Comparison of ENCODE assay signal across 1 cellular context in the genomic region with DNA sequence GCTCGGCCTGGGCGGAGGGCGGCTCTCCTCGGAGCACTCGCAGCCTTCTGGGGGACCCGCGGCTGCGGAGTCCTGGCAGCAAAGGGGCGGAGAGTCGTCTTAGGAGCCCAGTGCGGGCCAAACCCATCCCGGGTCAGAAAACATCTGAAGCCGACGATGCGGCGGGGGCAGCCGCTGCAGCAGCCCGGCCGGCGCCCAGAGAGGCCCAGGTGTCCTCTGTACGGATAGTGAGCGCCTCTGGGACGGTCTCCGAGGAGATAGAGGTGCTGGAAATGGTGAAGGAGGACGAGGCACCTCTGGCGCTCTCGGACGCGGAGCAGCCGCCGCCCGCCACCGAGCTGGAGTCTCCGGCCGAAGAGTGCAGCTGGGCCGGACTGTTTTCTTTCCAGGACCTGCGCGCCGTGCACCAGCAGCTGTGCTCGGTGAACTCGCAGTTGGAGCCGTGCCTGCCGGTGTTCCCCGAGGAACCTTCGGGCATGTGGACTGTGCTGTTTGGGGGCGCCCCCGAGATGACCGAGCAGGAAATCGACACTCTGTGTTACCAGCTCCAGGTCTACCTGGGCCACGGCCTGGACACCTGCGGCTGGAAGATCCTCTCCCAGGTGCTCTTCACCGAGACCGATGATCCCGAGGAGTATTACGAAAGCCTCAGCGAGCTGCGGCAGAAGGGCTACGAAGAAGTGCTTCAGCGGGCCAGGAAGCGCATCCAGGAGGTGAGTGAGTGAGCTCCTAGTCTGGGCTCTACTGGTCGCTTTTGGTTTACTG.
TF ChIP-seq lines count a peak whose summit lies in the region.

No MANE protein-coding gene starts in this region.

TF ChIP-seq in HepG2, 621 proteins besides CTCF, POLR2A, EP300 and RAD21 (continued from another document and continues in another):
- TF ChIP-seq ZNF646 (CRISPR knock-in tag; IDR thresholded peaks at IDR 0.05) (peak; percentile 39; the same call in 1 of the 2 replicates), ZNF660 (CRISPR knock-in tag; IDR thresholded peaks at IDR 0.05; ENCODE audit: borderline replicate concordance, low read depth) (no peak), IRF2 (CRISPR knock-in tag; IDR thresholded peaks at IDR 0.05) (0 out of 2 replicates have a peak, but pooled peaks have one; percentile 16), SALL1 (CRISPR knock-in tag; IDR thresholded peaks at IDR 0.05) (peak; percentile 53; the same call in 1 of the 2 replicates), ZZZ3 (CRISPR knock-in tag; IDR thresholded peaks at IDR 0.05; ENCODE audit: borderline replicate concordance) (no peak), NCOA1 (CRISPR knock-in tag; IDR thresholded peaks at IDR 0.05) (peak; percentile 73; the same call in 1 of the 2 replicates), ZNF709 (CRISPR knock-in tag; IDR thresholded peaks at IDR 0.05) (peak; percentile 64; the same call in 1 of the 2 replicates), CBX5 (CRISPR knock-in tag; IDR thresholded peaks at IDR 0.05; ENCODE audit: borderline replicate concordance) (peak; percentile 22; the same call in 1 of the 2 replicates), ZNF430 (CRISPR knock-in tag; IDR thresholded peaks at IDR 0.05) (0 out of 2 replicates have a peak, but pooled peaks have one; percentile 42), ZNF878 (CRISPR knock-in tag; IDR thresholded peaks at IDR 0.05) (peak; percentile 29; the same call in 1 of the 2 replicates), SMAD1 (CRISPR knock-in tag; IDR thresholded peaks at IDR 0.05; ENCODE audit: borderline replicate concordance, low read depth) (no peak), MYC (CRISPR knock-in tag; IDR thresholded peaks at IDR 0.05; ENCODE audit: borderline replicate concordance) (peak; percentile 21; the same call in 1 of the 2 replicates), FOXO1 (CRISPR knock-in tag; IDR thresholded peaks at IDR 0.05) (no peak), BATF2 (CRISPR knock-in tag; IDR thresholded peaks at IDR 0.05) (no peak), ZNF274 (CRISPR knock-in tag; IDR thresholded peaks at IDR 0.05) (peak; percentile 43; the same call in 1 of the 2 replicates), EED (CRISPR knock-in tag; IDR thresholded peaks at IDR 0.05) (no peak), RBFOX2 (IDR thresholded peaks at IDR 0.05; ENCODE audit: low read depth, low read length) (peak; percentile 1; the same call in 1 of the 2 replicates), MTF2 (CRISPR knock-in tag; IDR thresholded peaks at IDR 0.05; ENCODE audit: borderline replicate concordance) (peak; percentile 35; the same call in 1 of the 2 replicates), ZNF788 (CRISPR knock-in tag; IDR thresholded peaks at IDR 0.05; ENCODE audit: borderline replicate concordance) (no peak), ZKSCAN5 (CRISPR knock-in tag; IDR thresholded peaks at IDR 0.05) (peak; percentile 75; the same call in 1 of the 2 replicates), KDM3A (CRISPR knock-in tag; IDR thresholded peaks at IDR 0.05; ENCODE audit: low read depth) (0 out of 2 replicates have a peak, but pooled peaks have one; percentile 25), ZNF44 (CRISPR knock-in tag; IDR thresholded peaks at IDR 0.05) (0 out of 2 replicates have a peak, but pooled peaks have one; percentile 59), TAF1 (CRISPR knock-in tag; IDR thresholded peaks at IDR 0.05) (peak; percentile 34; the same call in 1 of the 2 replicates), REXO4 (CRISPR knock-in tag; IDR thresholded peaks at IDR 0.05; ENCODE audit: borderline replicate concordance) (0 out of 2 replicates have a peak, but pooled peaks have one; percentile 48), IRF9 (CRISPR knock-in tag; IDR thresholded peaks at IDR 0.05; ENCODE audit: borderline replicate concordance) (no peak), RBM39 (IDR thresholded peaks at IDR 0.05; ENCODE audit: low read depth, low read length, poor library complexity, severe bottlenecking) (peak; percentile 75)
- TF ChIP-seq, protein P1, sequence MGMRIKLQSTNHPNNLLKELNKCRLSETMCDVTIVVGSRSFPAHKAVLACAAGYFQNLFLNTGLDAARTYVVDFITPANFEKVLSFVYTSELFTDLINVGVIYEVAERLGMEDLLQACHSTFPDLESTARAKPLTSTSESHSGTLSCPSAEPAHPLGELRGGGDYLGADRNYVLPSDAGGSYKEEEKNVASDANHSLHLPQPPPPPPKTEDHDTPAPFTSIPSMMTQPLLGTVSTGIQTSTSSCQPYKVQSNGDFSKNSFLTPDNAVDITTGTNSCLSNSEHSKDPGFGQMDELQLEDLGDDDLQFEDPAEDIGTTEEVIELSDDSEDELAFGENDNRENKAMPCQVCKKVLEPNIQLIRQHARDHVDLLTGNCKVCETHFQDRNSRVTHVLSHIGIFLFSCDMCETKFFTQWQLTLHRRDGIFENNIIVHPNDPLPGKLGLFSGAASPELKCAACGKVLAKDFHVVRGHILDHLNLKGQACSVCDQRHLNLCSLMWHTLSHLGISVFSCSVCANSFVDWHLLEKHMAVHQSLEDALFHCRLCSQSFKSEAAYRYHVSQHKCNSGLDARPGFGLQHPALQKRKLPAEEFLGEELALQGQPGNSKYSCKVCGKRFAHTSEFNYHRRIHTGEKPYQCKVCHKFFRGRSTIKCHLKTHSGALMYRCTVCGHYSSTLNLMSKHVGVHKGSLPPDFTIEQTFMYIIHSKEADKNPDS (CRISPR knock-in tag; IDR thresholded peaks at IDR 0.05), result 0 out of 2 replicates have a peak, but pooled peaks have one; percentile 50
- TF ChIP-seq, protein P2, sequence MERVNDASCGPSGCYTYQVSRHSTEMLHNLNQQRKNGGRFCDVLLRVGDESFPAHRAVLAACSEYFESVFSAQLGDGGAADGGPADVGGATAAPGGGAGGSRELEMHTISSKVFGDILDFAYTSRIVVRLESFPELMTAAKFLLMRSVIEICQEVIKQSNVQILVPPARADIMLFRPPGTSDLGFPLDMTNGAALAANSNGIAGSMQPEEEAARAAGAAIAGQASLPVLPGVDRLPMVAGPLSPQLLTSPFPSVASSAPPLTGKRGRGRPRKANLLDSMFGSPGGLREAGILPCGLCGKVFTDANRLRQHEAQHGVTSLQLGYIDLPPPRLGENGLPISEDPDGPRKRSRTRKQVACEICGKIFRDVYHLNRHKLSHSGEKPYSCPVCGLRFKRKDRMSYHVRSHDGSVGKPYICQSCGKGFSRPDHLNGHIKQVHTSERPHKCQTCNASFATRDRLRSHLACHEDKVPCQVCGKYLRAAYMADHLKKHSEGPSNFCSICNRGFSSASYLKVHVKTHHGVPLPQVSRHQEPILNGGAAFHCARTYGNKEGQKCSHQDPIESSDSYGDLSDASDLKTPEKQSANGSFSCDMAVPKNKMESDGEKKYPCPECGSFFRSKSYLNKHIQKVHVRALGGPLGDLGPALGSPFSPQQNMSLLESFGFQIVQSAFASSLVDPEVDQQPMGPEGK (CRISPR knock-in tag; IDR thresholded peaks at IDR 0.05), result peak; percentile 14; the same call in 1 of the 2 replicates
- TF ChIP-seq, protein P3, sequence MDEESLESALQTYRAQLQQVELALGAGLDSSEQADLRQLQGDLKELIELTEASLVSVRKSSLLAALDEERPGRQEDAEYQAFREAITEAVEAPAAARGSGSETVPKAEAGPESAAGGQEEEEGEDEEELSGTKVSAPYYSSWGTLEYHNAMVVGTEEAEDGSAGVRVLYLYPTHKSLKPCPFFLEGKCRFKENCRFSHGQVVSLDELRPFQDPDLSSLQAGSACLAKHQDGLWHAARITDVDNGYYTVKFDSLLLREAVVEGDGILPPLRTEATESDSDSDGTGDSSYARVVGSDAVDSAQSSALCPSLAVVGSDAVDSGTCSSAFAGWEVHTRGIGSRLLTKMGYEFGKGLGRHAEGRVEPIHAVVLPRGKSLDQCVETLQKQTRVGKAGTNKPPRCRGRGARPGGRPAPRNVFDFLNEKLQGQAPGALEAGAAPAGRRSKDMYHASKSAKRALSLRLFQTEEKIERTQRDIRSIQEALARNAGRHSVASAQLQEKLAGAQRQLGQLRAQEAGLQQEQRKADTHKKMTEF (CRISPR knock-in tag; IDR thresholded peaks at IDR 0.05), result 0 out of 2 replicates have a peak, but pooled peaks have one; percentile 16
- TF ChIP-seq, protein P4, sequence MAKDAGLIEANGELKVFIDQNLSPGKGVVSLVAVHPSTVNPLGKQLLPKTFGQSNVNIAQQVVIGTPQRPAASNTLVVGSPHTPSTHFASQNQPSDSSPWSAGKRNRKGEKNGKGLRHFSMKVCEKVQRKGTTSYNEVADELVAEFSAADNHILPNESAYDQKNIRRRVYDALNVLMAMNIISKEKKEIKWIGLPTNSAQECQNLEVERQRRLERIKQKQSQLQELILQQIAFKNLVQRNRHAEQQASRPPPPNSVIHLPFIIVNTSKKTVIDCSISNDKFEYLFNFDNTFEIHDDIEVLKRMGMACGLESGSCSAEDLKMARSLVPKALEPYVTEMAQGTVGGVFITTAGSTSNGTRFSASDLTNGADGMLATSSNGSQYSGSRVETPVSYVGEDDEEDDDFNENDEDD (CRISPR knock-in tag; IDR thresholded peaks at IDR 0.05; ENCODE audit: borderline replicate concordance), result no peak
- TF ChIP-seq, protein P5, sequence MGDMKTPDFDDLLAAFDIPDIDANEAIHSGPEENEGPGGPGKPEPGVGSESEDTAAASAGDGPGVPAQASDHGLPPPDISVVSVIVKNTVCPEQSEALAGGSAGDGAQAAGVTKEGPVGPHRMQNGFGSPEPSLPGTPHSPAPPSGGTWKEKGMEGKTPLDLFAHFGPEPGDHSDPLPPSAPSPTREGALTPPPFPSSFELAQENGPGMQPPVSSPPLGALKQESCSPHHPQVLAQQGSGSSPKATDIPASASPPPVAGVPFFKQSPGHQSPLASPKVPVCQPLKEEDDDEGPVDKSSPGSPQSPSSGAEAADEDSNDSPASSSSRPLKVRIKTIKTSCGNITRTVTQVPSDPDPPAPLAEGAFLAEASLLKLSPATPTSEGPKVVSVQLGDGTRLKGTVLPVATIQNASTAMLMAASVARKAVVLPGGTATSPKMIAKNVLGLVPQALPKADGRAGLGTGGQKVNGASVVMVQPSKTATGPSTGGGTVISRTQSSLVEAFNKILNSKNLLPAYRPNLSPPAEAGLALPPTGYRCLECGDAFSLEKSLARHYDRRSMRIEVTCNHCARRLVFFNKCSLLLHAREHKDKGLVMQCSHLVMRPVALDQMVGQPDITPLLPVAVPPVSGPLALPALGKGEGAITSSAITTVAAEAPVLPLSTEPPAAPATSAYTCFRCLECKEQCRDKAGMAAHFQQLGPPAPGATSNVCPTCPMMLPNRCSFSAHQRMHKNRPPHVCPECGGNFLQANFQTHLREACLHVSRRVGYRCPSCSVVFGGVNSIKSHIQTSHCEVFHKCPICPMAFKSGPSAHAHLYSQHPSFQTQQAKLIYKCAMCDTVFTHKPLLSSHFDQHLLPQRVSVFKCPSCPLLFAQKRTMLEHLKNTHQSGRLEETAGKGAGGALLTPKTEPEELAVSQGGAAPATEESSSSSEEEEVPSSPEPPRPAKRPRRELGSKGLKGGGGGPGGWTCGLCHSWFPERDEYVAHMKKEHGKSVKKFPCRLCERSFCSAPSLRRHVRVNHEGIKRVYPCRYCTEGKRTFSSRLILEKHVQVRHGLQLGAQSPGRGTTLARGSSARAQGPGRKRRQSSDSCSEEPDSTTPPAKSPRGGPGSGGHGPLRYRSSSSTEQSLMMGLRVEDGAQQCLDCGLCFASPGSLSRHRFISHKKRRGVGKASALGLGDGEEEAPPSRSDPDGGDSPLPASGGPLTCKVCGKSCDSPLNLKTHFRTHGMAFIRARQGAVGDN (CRISPR knock-in tag; IDR thresholded peaks at IDR 0.05), result peak; percentile 79
